In genomic region chr9:104746798-104747197, GRCh38 we compare ENCODE assay signal across 8 cellular contexts. TPM values are rescaled to one million over a fixed set of nuclear protein-coding genes. Genes with fewer than 3 reads are reported as not detected.
DNase-seq lines count a peak whose midpoint lies in the region; ATAC-seq, FAIRE-seq and TF ChIP-seq lines count a peak whose summit lies in the region.

No MANE protein-coding gene starts in this region.

- H3K4me3 Mint-ChIP-seq in Caco-2 (ENCODE audit: unreplicated experiment) (peak overlapping the region; percentile 95), osteocyte (ENCODE audit: unreplicated experiment) (peak overlapping the region; percentile 95)

- no peak overlapping the region for H4K5ac ChIP-seq in H1 (ENCODE audit: insufficient read length, low read depth, low read length)

- H3K56ac ChIP-seq in H1 (replicated peaks; ENCODE audit: insufficient read length, low read depth, low read length): no peak overlapping the region

- H3K4ac ChIP-seq in H1 (replicated peaks; ENCODE audit: insufficient read length, low read depth, low read length): no peak overlapping the region

- no peak for ATAC-seq in activated CD4-positive, CD25-positive, alpha-beta regulatory T cell treated with anti-CD3 and anti-CD28 coated beads, Interleukin-2, amount 50 U/mL, for 24 hours
- no peak for ATAC-seq in HG03565 (IDR thresholded peaks at IDR 0.05; ENCODE audit: unreplicated experiment)
- ATAC-seq in GM19035 (IDR thresholded peaks at IDR 0.05; ENCODE audit: unreplicated experiment): no peak

- H3K23ac ChIP-seq in H1 (ENCODE audit: insufficient read length): no peak overlapping the region

- TF ChIP-seq CTCF in Caco-2 (IDR thresholded peaks at IDR 0.05; ENCODE audit: insufficient read depth in 1 of 2, low read depth in 1 of 2, low read length in 1 of 2, severe bottlenecking in 1 of 2, unreplicated experiment in 1 of 2) (no peak), OCI-LY1 (IDR thresholded peaks at IDR 0.05; ENCODE audit: low read length) (no peak), H1 (IDR thresholded peaks at IDR 0.05; ENCODE audit: control extremely low read depth in 1 of 3, insufficient read depth in 1 of 3, low read depth in 1 of 3, low read length in 3 of 3) (no peak), osteocyte (IDR thresholded peaks at IDR 0.05) (no peak)

- H3K4me2 ChIP-seq in OCI-LY1 (ENCODE audit: low read length) (peak overlapping the region; percentile 74), H1 (ENCODE audit: insufficient read depth in 1 of 2, low read depth in 2 of 2, low read length in 2 of 2) (peak overlapping the region; percentile 87 to 91)

- no peak overlapping the region for H4K8ac ChIP-seq in H1 (ENCODE audit: extremely low read depth, insufficient read depth, low read length)

- H3K27me3 Mint-ChIP-seq in Caco-2 (ENCODE audit: insufficient read depth, unreplicated experiment) (no peaks in the 10 kb centered on the region), osteocyte (ENCODE audit: unreplicated experiment) (peaks cover 11% of the 10 kb centered on the region)

- H3K18ac ChIP-seq in H1 (ENCODE audit: extremely low read depth, low read length): no peak overlapping the region

- H3K9me3 ChIP-seq in Caco-2 (no peaks in the 10 kb centered on the region), OCI-LY1 (ENCODE audit: low read length) (no peaks in the 10 kb centered on the region), H1 (ENCODE audit: insufficient read depth in 2 of 2, low read depth in 1 of 2, low read length in 1 of 2) (no peaks in the 10 kb centered on the region)

- peaks cover 27% of the 10 kb centered on the region for H3K4me1 Mint-ChIP-seq in Caco-2 (ENCODE audit: low read depth, unreplicated experiment)
- peaks cover 11% of the 10 kb centered on the region for H3K4me1 Mint-ChIP-seq in osteocyte (ENCODE audit: unreplicated experiment)

- no peak overlapping the region for H2AK5ac ChIP-seq in H1 (ENCODE audit: low read depth, low read length)

- DNase-seq in Caco-2 (no peak), H1 (ENCODE audit: low read depth in 1 of 2, low spot score in 2 of 2) (no peak), osteocyte (ENCODE audit: extremely low spot score, unreplicated experiment) (no peak), kidney glomerular epithelial cell (lab: John Stamatoyannopoulos, UW) (no peak)

- H3K9me2 ChIP-seq in OCI-LY1 (ENCODE audit: low read depth, low read length): no peaks in the 10 kb centered on the region

- H3K36me3 Mint-ChIP-seq in Caco-2 (ENCODE audit: insufficient read depth, unreplicated experiment) (peaks cover 13% of the 10 kb centered on the region), osteocyte (ENCODE audit: unreplicated experiment) (peaks cover 3% of the 10 kb centered on the region)

- peak overlapping the region; percentile 84 for H3K9ac ChIP-seq in OCI-LY1 (ENCODE audit: low read length)
- H3K9ac ChIP-seq in H1 (replicated peaks in 1 of 4; ENCODE audit: extremely low read depth in 1 of 4, low read depth in 3 of 4, low read length in 3 of 4): no peak overlapping the region

- H3K27ac Mint-ChIP-seq in Caco-2 (ENCODE audit: unreplicated experiment): peak overlapping the region; percentile 88
- peak overlapping the region; percentile 92 for H3K27ac Mint-ChIP-seq in osteocyte (ENCODE audit: unreplicated experiment)

- H2BK120ac ChIP-seq in H1 (replicated peaks; ENCODE audit: low read depth, low read length): no peak overlapping the region

- CTCF ChIA-PET in Caco-2 (lab: Charles Lee): no interaction called here
- CTCF ChIA-PET in H1 (lab: Charles Lee; ENCODE audit: partially characterized antibody): no interaction called here

- no peak for TF ChIP-seq POLR2A in H1 (IDR thresholded peaks at IDR 0.05; ENCODE audit: control extremely low read depth in 1 of 2, low read depth in 2 of 2, low read length in 2 of 2)

- H4K20me1 ChIP-seq in OCI-LY1 (ENCODE audit: insufficient read depth, low read length): no peaks in the 10 kb centered on the region
- H4K20me1 ChIP-seq in H1 (replicated peaks in 1 of 2; ENCODE audit: control insufficient read depth in 1 of 2, insufficient read depth in 2 of 2, low read length in 2 of 2): no peaks in the 10 kb centered on the region

- no peaks in the 10 kb centered on the region for H3K79me2 ChIP-seq in OCI-LY1 (ENCODE audit: insufficient read depth, low read length)
- no peaks in the 10 kb centered on the region for H3K79me2 ChIP-seq in H1 (ENCODE audit: control insufficient read depth in 1 of 2, insufficient read depth in 2 of 2, low read length in 2 of 2)

- peak overlapping the region; percentile 45 for H3K27ac ChIP-seq in OCI-LY1 (ENCODE audit: low read depth, low read length, poor library complexity, severe bottlenecking)
- no peak overlapping the region for H3K27ac ChIP-seq in H1 (ENCODE audit: low read depth, low read length)

- no peak overlapping the region for H4K91ac ChIP-seq in H1 (replicated peaks; ENCODE audit: insufficient read length, low read length)

- H3K79me1 ChIP-seq in H1 (ENCODE audit: low read depth, low read length): no peaks in the 10 kb centered on the region

- TF ChIP-seq RAD21 in H1 (IDR thresholded peaks at IDR 0.05 in 1 of 2, conservative IDR thresholded peaks at IDR 0.05 in 1 of 2; ENCODE audit: low read depth in 2 of 2, low read length in 2 of 2): no peak

- no peak overlapping the region for H2BK5ac ChIP-seq in H1 (ENCODE audit: low read depth, low read length)

- no peaks in the 10 kb centered on the region for H3F3A ChIP-seq in OCI-LY1 (ENCODE audit: insufficient read depth, low read length)

- POLR2A ChIA-PET in Caco-2 (lab: Charles Lee): no interaction called here
- POLR2A ChIA-PET in H1 (lab: Charles Lee; ENCODE audit: partially characterized antibody): no interaction called here

- H3K4me1 ChIP-seq in Caco-2 (peaks cover 13% of the 10 kb centered on the region), OCI-LY1 (ENCODE audit: insufficient read depth, low read length, severe bottlenecking) (peaks cover 36% of the 10 kb centered on the region), H1 (replicated peaks in 1 of 4; ENCODE audit: control insufficient read depth in 3 of 4, insufficient read depth in 4 of 4, low read length in 3 of 4) (peaks cover 0 to 2% (median 0%) of the 10 kb centered on the region in 4 experiments; a peak in 4 of 7 replicates)

- no peak overlapping the region for H2BK15ac ChIP-seq in H1 (ENCODE audit: low read length)

- intact Hi-C loops in Caco-2 (cut with micrococcal nuclease; ENCODE audit: unreplicated experiment): loop anchor here (1.0 to 10.0 kb wide), 2 partner anchors 46 to 652 kb away; partner anchors contain the start of gene SMC2

- H3K14ac ChIP-seq in H1 (ENCODE audit: insufficient read length): no peak overlapping the region

- BruUV-seq in Caco-2 (replicated peaks; lab: Mats Ljungman, UMichigan): no TSS peak

- no peak for TF ChIP-seq EP300 in H1 (IDR thresholded peaks at IDR 0.05; ENCODE audit: borderline replicate concordance in 1 of 2, low read depth in 2 of 2, low read length in 2 of 2)

- no peaks in the 10 kb centered on the region for H3K36me3 ChIP-seq in Caco-2 (ENCODE audit: control insufficient read depth, insufficient read depth, low read length)
- H3K36me3 ChIP-seq in OCI-LY1 (ENCODE audit: insufficient read depth, low read length): 0 out of 2 replicates have a peak, but pooled peaks cover 7% of the 10 kb centered on the region
- H3K36me3 ChIP-seq in H1 (ENCODE audit: control insufficient read depth in 2 of 4, insufficient read depth in 4 of 4, low read length in 3 of 4): no peaks in the 10 kb centered on the region

- H2AFZ ChIP-seq in OCI-LY1 (ENCODE audit: low read length) (no peak overlapping the region; the same call in 1 of the 2 replicates), H1 (ENCODE audit: low read length) (peak overlapping the region; percentile 98; the same call in 1 of the 2 replicates)

- H3K27me3 ChIP-seq in Caco-2 (replicated peaks; ENCODE audit: control insufficient read depth, insufficient read depth, low read length): no peaks in the 10 kb centered on the region
- no peaks in the 10 kb centered on the region for H3K27me3 ChIP-seq in OCI-LY1 (ENCODE audit: insufficient read depth, low read length)
- H3K27me3 ChIP-seq in H1 (replicated peaks in 1 of 4; ENCODE audit: control insufficient read depth in 3 of 4, extremely low read depth in 1 of 4, insufficient read depth in 3 of 4, low read length in 3 of 4): no peaks in the 10 kb centered on the region

- no peak for FAIRE-seq in H1 (lab: Jason Lieb, UNC)

- no peak overlapping the region for H2BK12ac ChIP-seq in H1 (ENCODE audit: low read depth, low read length)

- no peak overlapping the region for H2BK20ac ChIP-seq in H1 (ENCODE audit: low read length)

- no peaks in the 10 kb centered on the region for H3K9me3 Mint-ChIP-seq in Caco-2 (ENCODE audit: unreplicated experiment)
- H3K9me3 Mint-ChIP-seq in osteocyte (ENCODE audit: unreplicated experiment): no peaks in the 10 kb centered on the region

- peaks cover 7% of the 10 kb centered on the region; the same call in 1 of the 2 replicates for H3K23me2 ChIP-seq in H1 (ENCODE audit: low read depth, low read length)

- 46% methylated on average over 1 of the region's 1 CpG; no CpG with 5 or more reads in 1 of the 2 experiments for WGBS in H1 (ENCODE audit: extremely low coverage in 1 of 2, insufficient coverage in 1 of 2, insufficient read length in 1 of 2, insufficient replicate concordance in 2 of 2, low coverage in 1 of 2, low lambda C conversion rate in 2 of 2, missing lambda C conversion rate in 1 of 2), 2 experiments

- H3K4me3 ChIP-seq in Caco-2 (ENCODE audit: low read depth, low read length): peak overlapping the region; percentile 71
- H3K4me3 ChIP-seq in OCI-LY1 (ENCODE audit: low read depth, low read length, poor library complexity, severe bottlenecking): peak overlapping the region; percentile 73
- H3K4me3 ChIP-seq in H1 (ENCODE audit: extremely low read depth in 1 of 4, insufficient read depth in 2 of 4, low read depth in 3 of 4, low read length in 4 of 4): peak overlapping the region; percentile 74 to 89 (median 80); a peak in 6 of 8 replicates

RNA-seq across cellular contexts. Expression of gene NIPSNAP3A, which starts 0.7 kb away (rescaled TPM):
- total RNA-seq in Caco-2 (2022) (15.8 and 19.0 TPM in 2 replicates), osteocyte (23.7 and 27.4 TPM in 2 replicates)
- 6.9 and 9.3 TPM in 2 replicates for total RNA-seq in H1 (2021; fragmentation: NEBNext Ultra II Directional; extraction: Animal tissue kit (Norgen Biotek cat#: 25700))
- 4.3 and 9.4 TPM in 2 replicates for polyA plus RNA-seq in H1 (2011; rRNA removed)
- polyA plus RNA-seq in H1 (2011; cell fraction: cytosol; rRNA removed): 8.4 TPM
- 3.1 TPM for polyA plus RNA-seq in H1 (2011; cell fraction: nucleus; rRNA removed)
- 6.6 to 6.7 TPM (median 6.7 TPM) in 4 replicates for polyA plus RNA-seq in H1 (2012, experiment 1 of 2)
- 3.5 TPM for polyA plus RNA-seq in H1 (2012, experiment 2 of 2)
- polyA plus RNA-seq in H1 (2013, experiment 1 of 2): 5.0 TPM
- polyA plus RNA-seq in H1 (2013, experiment 2 of 2): 3.9 TPM
- polyA minus RNA-seq in H1 (2011; rRNA and poly(A)+ RNA removed): 2.4 and 4.0 TPM in 2 replicates
- polyA minus RNA-seq in H1 (2011; cell fraction: cytosol; rRNA and poly(A)+ RNA removed): 3.7 TPM
- 3.2 TPM for polyA minus RNA-seq in H1 (2011; cell fraction: nucleus; rRNA and poly(A)+ RNA removed)

RNA-seq across cellular contexts. Expression of gene NIPSNAP3B, which starts 17.1 kb away (rescaled TPM):
- total RNA-seq in Caco-2 (2022) (1.7 and 2.0 TPM in 2 replicates), osteocyte (3.1 TPM in 2 replicates)
- total RNA-seq in H1 (2021; fragmentation: NEBNext Ultra II Directional; extraction: Animal tissue kit (Norgen Biotek cat#: 25700)): 0.29 and 0.34 TPM in 2 replicates
- polyA plus RNA-seq in H1 (2011; rRNA removed): 0.14 and 0.20 TPM in 2 replicates
- polyA plus RNA-seq in H1 (2011; cell fraction: cytosol; rRNA removed): 0.21 TPM
- polyA plus RNA-seq in H1 (2011; cell fraction: nucleus; rRNA removed): 0.14 TPM
- 0.39 to 0.43 TPM (median 0.42 TPM) in 3 of 4 replicates, not detected in the other for polyA plus RNA-seq in H1 (2012, experiment 1 of 2)
- polyA plus RNA-seq in H1 (2012, experiment 2 of 2): not detected
- polyA plus RNA-seq in H1 (2013, experiment 1 of 2): 0.32 TPM
- 0.29 TPM for polyA plus RNA-seq in H1 (2013, experiment 2 of 2)
- 0.09 and 0.68 TPM in 2 replicates for polyA minus RNA-seq in H1 (2011; rRNA and poly(A)+ RNA removed)
- polyA minus RNA-seq in H1 (2011; cell fraction: cytosol; rRNA and poly(A)+ RNA removed): not detected
- polyA minus RNA-seq in H1 (2011; cell fraction: nucleus; rRNA and poly(A)+ RNA removed): not detected

RNA-seq across cellular contexts. Expression of gene OR13D1, which starts 52.5 kb away (rescaled TPM):
- total RNA-seq in Caco-2 (2022) (not detected in 2 replicates), osteocyte (not detected in 2 replicates)
- not detected in 2 replicates for total RNA-seq in H1 (2021; fragmentation: NEBNext Ultra II Directional; extraction: Animal tissue kit (Norgen Biotek cat#: 25700))
- not detected in 2 replicates for polyA plus RNA-seq in H1 (2011; rRNA removed)
- polyA plus RNA-seq in H1 (2011; cell fraction: cytosol; rRNA removed): not detected
- not detected for polyA plus RNA-seq in H1 (2011; cell fraction: nucleus; rRNA removed)
- not detected in 4 replicates for polyA plus RNA-seq in H1 (2012, experiment 1 of 2)
- not detected for polyA plus RNA-seq in H1 (2012, experiment 2 of 2)
- not detected for polyA plus RNA-seq in H1 (2013, experiment 1 of 2)
- polyA plus RNA-seq in H1 (2013, experiment 2 of 2): not detected
- not detected in 2 replicates for polyA minus RNA-seq in H1 (2011; rRNA and poly(A)+ RNA removed)
- not detected for polyA minus RNA-seq in H1 (2011; cell fraction: cytosol; rRNA and poly(A)+ RNA removed)
- not detected for polyA minus RNA-seq in H1 (2011; cell fraction: nucleus; rRNA and poly(A)+ RNA removed)
